20 cellular contexts compared by ENCODE assay signal in genomic region chr3:122239112-122239511, GRCh38. TPM values are rescaled to one million over a fixed set of nuclear protein-coding genes. Genes with fewer than 3 reads are reported as not detected.
DNase-seq lines count a peak whose midpoint lies in the region; ATAC-seq and TF ChIP-seq lines count a peak whose summit lies in the region.
"Had no signal": no experiment of that assay in that cellular context is flagged by ENCODE, and none has a peak within 500 bp of the region (broad histone marks: within the 10 kb centered on the region; RNA-seq: fewer than 3 reads in every experiment).

No MANE protein-coding gene starts in this region.

- H3K4ac ChIP-seq in neuronal stem cell (ENCODE audit: low read length), result no peak overlapping the region

- peaks cover 0 to 3% of the 10 kb centered on the region in 2 donors for H3K4me1 Mint-ChIP-seq in natural killer cell treated with Interleukin-12 subunit alpha and Interleukin-12 subunit beta and Interleukin-15 and Interleukin-18, amount 100 ng/mL, for 72 hours (ENCODE audit: low read depth in 2 of 2)
- no peaks in the 10 kb centered on the region for H3K4me1 Mint-ChIP-seq in natural killer cell
- H3K4me1 Mint-ChIP-seq in dendritic cell treated with granulocyte-macrophage colony-stimulating factor and Interleukin-4, amounts not matched to agents 40 ng/mL and 50 ng/mL, for 4 days (ENCODE audit: low read depth), result peaks cover 36% of the 10 kb centered on the region
- H3K4me1 Mint-ChIP-seq: CD4-positive, CD25-positive, alpha-beta regulatory T cell had no signal

- DNase-seq in natural killer cell treated with Interleukin-12 subunit alpha and Interleukin-12 subunit beta and Interleukin-15 and Interleukin-18, amount 100 ng/mL, for 72 hours (ENCODE audit: low spot score), result no peak
- DNase-seq in natural killer cell (no peak), neuronal stem cell (ENCODE audit: low spot score) (no peak), germinal center (ENCODE audit: low spot score) (no peak), GM13976 (ENCODE audit: low spot score) (no peak)
- DNase-seq: ACHN; CD4-positive, CD25-positive, alpha-beta regulatory T cell; DMS 273 treated with DMSO at 0.1 percent for 48 hours; GOT3; HCEC 1CT; HFFc6; IMR-90; KBM-7 had no signal

- no peak overlapping the region for H3K27ac ChIP-seq in neuronal stem cell (replicated peaks; ENCODE audit: low read length)
- H3K27ac ChIP-seq: BLaER1 treated with 17β-estradiol and CSF1 and Interleukin-3, amounts not matched to agents 10 nM and 100 nM; HL-60 had no signal

- TF ChIP-seq CTCF in natural killer cell (IDR thresholded peaks at IDR 0.05) (no peak), GM13976 (IDR thresholded peaks at IDR 0.05; ENCODE audit: borderline replicate concordance, control extremely low read depth, extremely low read depth, insufficient read depth, missing control alignments) (no peak)

- H3K9me3 Mint-ChIP-seq in natural killer cell treated with Interleukin-12 subunit alpha and Interleukin-12 subunit beta and Interleukin-15 and Interleukin-18, amount 100 ng/mL, for 72 hours, result no peaks in the 10 kb centered on the region
- no peaks in the 10 kb centered on the region for H3K9me3 Mint-ChIP-seq in natural killer cell
- no peaks in the 10 kb centered on the region for H3K9me3 Mint-ChIP-seq in dendritic cell treated with granulocyte-macrophage colony-stimulating factor and Interleukin-4, amounts not matched to agents 40 ng/mL and 50 ng/mL, for 4 days
- H3K9me3 Mint-ChIP-seq: HFFc6 had no signal

- H3K27me3 ChIP-seq in neuronal stem cell (ENCODE audit: control insufficient read depth in 3 of 3, insufficient read depth in 3 of 3, low read depth in 1 of 3, low read length in 3 of 3), result peaks cover 0 to 8% (median 0%) of the 10 kb centered on the region in 3 experiments
- H3K27me3 ChIP-seq: BLaER1 treated with 17β-estradiol and CSF1 and Interleukin-3, amounts not matched to agents 10 nM and 100 nM had no signal

- no peaks in the 10 kb centered on the region for H3K36me3 ChIP-seq in neuronal stem cell (replicated peaks in 1 of 2; ENCODE audit: control insufficient read depth in 2 of 2, insufficient read depth in 2 of 2, low read length in 2 of 2)
- H3K36me3 ChIP-seq: BLaER1 treated with 17β-estradiol and CSF1 and Interleukin-3, amounts not matched to agents 10 nM and 100 nM had no signal

- ATAC-seq in natural killer cell treated with Interleukin-12 subunit alpha and Interleukin-12 subunit beta and Interleukin-15 and Interleukin-18, amount 100 ng/mL, for 72 hours, result peak; percentile 6 to 9
- ATAC-seq in natural killer cell, result no peak
- ATAC-seq in GM18867 (IDR thresholded peaks at IDR 0.05; ENCODE audit: unreplicated experiment), result no peak
- ATAC-seq: GM12878 had no signal

- peak overlapping the region; percentile 71 for H3K18ac ChIP-seq in neuronal stem cell (ENCODE audit: low read length)

- H3K4me2 ChIP-seq in neuronal stem cell (ENCODE audit: insufficient read depth, low read length, poor library complexity, severe bottlenecking), result no peak overlapping the region
- H3K4me2 ChIP-seq: BLaER1 treated with 17β-estradiol and CSF1 and Interleukin-3, amounts not matched to agents 10 nM and 100 nM had no signal

- no peak overlapping the region for H3K23ac ChIP-seq in neuronal stem cell (ENCODE audit: low read depth, low read length, poor library complexity)

- H3K79me1 ChIP-seq in neuronal stem cell (ENCODE audit: low read depth, low read length), result no peaks in the 10 kb centered on the region

- H2BK120ac ChIP-seq in neuronal stem cell (ENCODE audit: low read depth, low read length), result no peak overlapping the region

- H3K4me1 ChIP-seq in neuronal stem cell (ENCODE audit: control insufficient read depth in 2 of 2, insufficient read depth in 1 of 2, low read depth in 1 of 2, low read length in 2 of 2), result no peaks in the 10 kb centered on the region

- no peak overlapping the region for H4K91ac ChIP-seq in neuronal stem cell (ENCODE audit: low read depth, low read length, poor library complexity)

- H2BK12ac ChIP-seq in neuronal stem cell (ENCODE audit: low read length), result no peak overlapping the region

- WGBS in neuronal stem cell (ENCODE audit: extremely low coverage in 2 of 2, insufficient read length in 2 of 2, insufficient replicate concordance in 1 of 2), 2 donors, result no CpG with 5 or more reads among the region's 2 CpGs

- no peak overlapping the region for H3K27ac Mint-ChIP-seq in natural killer cell treated with Interleukin-12 subunit alpha and Interleukin-12 subunit beta and Interleukin-15 and Interleukin-18, amount 100 ng/mL, for 72 hours
- no peak overlapping the region for H3K27ac Mint-ChIP-seq in natural killer cell
- peak overlapping the region; percentile 44 for H3K27ac Mint-ChIP-seq in dendritic cell treated with granulocyte-macrophage colony-stimulating factor and Interleukin-4, amounts not matched to agents 40 ng/mL and 50 ng/mL, for 4 days
- H3K27ac Mint-ChIP-seq: CD4-positive, CD25-positive, alpha-beta regulatory T cell; HFFc6 had no signal

- H3K14ac ChIP-seq in neuronal stem cell (ENCODE audit: low read length), result peak overlapping the region; percentile 89

- H3K36me3 Mint-ChIP-seq in natural killer cell treated with Interleukin-12 subunit alpha and Interleukin-12 subunit beta and Interleukin-15 and Interleukin-18, amount 100 ng/mL, for 72 hours, result no peaks in the 10 kb centered on the region
- H3K36me3 Mint-ChIP-seq in natural killer cell, result no peaks in the 10 kb centered on the region
- H3K36me3 Mint-ChIP-seq in dendritic cell treated with granulocyte-macrophage colony-stimulating factor and Interleukin-4, amounts not matched to agents 40 ng/mL and 50 ng/mL, for 4 days (ENCODE audit: low read depth), result no peaks in the 10 kb centered on the region
- H3K36me3 Mint-ChIP-seq: CD4-positive, CD25-positive, alpha-beta regulatory T cell had no signal

- no peak overlapping the region for H2BK15ac ChIP-seq in neuronal stem cell (ENCODE audit: low read length)

- no peak overlapping the region for H3K9ac ChIP-seq in neuronal stem cell (ENCODE audit: low read depth, low read length, poor library complexity)
- H3K9ac ChIP-seq: BLaER1 treated with 17β-estradiol and CSF1 and Interleukin-3, amounts not matched to agents 10 nM and 100 nM had no signal

- no peak overlapping the region for H2BK5ac ChIP-seq in neuronal stem cell (ENCODE audit: low read length)

- H4K8ac ChIP-seq in neuronal stem cell (ENCODE audit: low read depth, low read length), result no peak overlapping the region

- no peak overlapping the region for H2AK5ac ChIP-seq in neuronal stem cell (ENCODE audit: low read depth, low read length)

- no peak overlapping the region for H3K4me3 Mint-ChIP-seq in natural killer cell treated with Interleukin-12 subunit alpha and Interleukin-12 subunit beta and Interleukin-15 and Interleukin-18, amount 100 ng/mL, for 72 hours
- H3K4me3 Mint-ChIP-seq in natural killer cell, result no peak overlapping the region
- H3K4me3 Mint-ChIP-seq in dendritic cell treated with granulocyte-macrophage colony-stimulating factor and Interleukin-4, amounts not matched to agents 40 ng/mL and 50 ng/mL, for 4 days, result no peak overlapping the region
- H3K4me3 Mint-ChIP-seq: CD4-positive, CD25-positive, alpha-beta regulatory T cell; HFFc6 had no signal

- intact Hi-C loops in natural killer cell (cut with micrococcal nuclease), result no loop called here
- intact Hi-C loops in dendritic cell treated with granulocyte-macrophage colony-stimulating factor and Interleukin-4, amounts not matched to agents 40 ng/mL and 50 ng/mL, for 4 days (cut with micrococcal nuclease), result no loop called here

- H3K9me3 ChIP-seq in neuronal stem cell (replicated peaks in 1 of 2; ENCODE audit: control insufficient read depth in 2 of 2, insufficient read depth in 1 of 2, low read depth in 1 of 2, low read length in 2 of 2), result peaks cover 0 to 2% of the 10 kb centered on the region in 2 donors

- peaks cover 37 to 55% of the 10 kb centered on the region in 2 donors for H3K27me3 Mint-ChIP-seq in natural killer cell treated with Interleukin-12 subunit alpha and Interleukin-12 subunit beta and Interleukin-15 and Interleukin-18, amount 100 ng/mL, for 72 hours
- peaks cover 19 to 47% of the 10 kb centered on the region in 2 donors for H3K27me3 Mint-ChIP-seq in natural killer cell (ENCODE audit: low read depth in 2 of 2)
- peaks cover 2% of the 10 kb centered on the region for H3K27me3 Mint-ChIP-seq in dendritic cell treated with granulocyte-macrophage colony-stimulating factor and Interleukin-4, amounts not matched to agents 40 ng/mL and 50 ng/mL, for 4 days

- H3K4me3 ChIP-seq in neuronal stem cell (ENCODE audit: low read length in 2 of 2), result no peak overlapping the region
- H3K4me3 ChIP-seq: BLaER1 treated with 17β-estradiol and CSF1 and Interleukin-3, amounts not matched to agents 10 nM and 100 nM; GM12878 had no signal

- in situ Hi-C loops in GM13976 (cut with MboI; ENCODE audit: low sequenced_read_pairs, unreplicated experiment), result no loop called here

- H2AFZ ChIP-seq in neuronal stem cell (ENCODE audit: low read length), result no peak overlapping the region

RNA-seq across cellular contexts. Expression of gene CASR, which starts 55.6 kb away (rescaled TPM):
- total RNA-seq in natural killer cell treated with Interleukin-12 subunit alpha and Interleukin-12 subunit beta and Interleukin-15 and Interleukin-18, amount 100 ng/mL, for 72 hours, result not detected
- total RNA-seq in natural killer cell, result under 1 TPM in 1 of 3 donors, not detected in 2; 0.10 TPM
- polyA plus RNA-seq in neuronal stem cell (2013, experiment 1 of 2), result not detected
- polyA plus RNA-seq in neuronal stem cell (2013, experiment 2 of 2), result not detected
- total RNA-seq: A172; CD4-positive, CD25-positive, alpha-beta regulatory T cell; Daoy; IMR-90 had no signal
- polyA plus RNA-seq: IMR-90 had no signal

Comparison
In these comparisons a context has a peak if more than half of its experiments do, and no peak if none do; other contexts are left out.
1. ATAC-seq: peak in natural killer cell treated with Interleukin-12 subunit alpha and Interleukin-12 subunit beta and Interleukin-15 and Interleukin-18, amount 100 ng/mL, for 72 hours (2 of 2); none in natural killer cell (0 of 3) and GM18867 (single experiment).